Comparison of ENCODE assay signal across 8 cellular contexts in genomic region chr15:99732268-99732641, GRCh38. TPM values are rescaled to one million over a fixed set of nuclear protein-coding genes. Genes with fewer than 3 reads are reported as not detected.
A peak's percentile ranks its signal among the peaks of the same experiment; 100 is the strongest.
DNase-seq lines count a peak whose midpoint lies in the region; ATAC-seq and TF ChIP-seq lines count a peak whose summit lies in the region.

No MANE protein-coding gene starts in this region.

- no peak for TF ChIP-seq EP300 in esophagus muscularis mucosa (IDR thresholded peaks at IDR 0.05)

- TF ChIP-seq CTCF in Panc1 (IDR thresholded peaks at IDR 0.05) (no peak), esophagus muscularis mucosa (IDR thresholded peaks at IDR 0.05) (no peak)

- peak overlapping the region; percentile 6 to 67 for H3K4me3 ChIP-seq in CD4-positive, alpha-beta memory T cell (ENCODE audit: low read length in 2 of 2)
- peak overlapping the region; percentile 72 for H3K4me3 ChIP-seq in Panc1 (ENCODE audit: low read depth in 2 of 2, low read length in 2 of 2)
- H3K4me3 ChIP-seq in esophagus muscularis mucosa, result peak overlapping the region; percentile 86 to 97 (median 92)
- peak overlapping the region; percentile 82 for H3K4me3 ChIP-seq in neuron (ENCODE audit: low read length)

- H3K27me3 Mint-ChIP-seq in CD4-positive, alpha-beta memory T cell, result no peaks in the 10 kb centered on the region

- DNase-seq in CD4-positive, alpha-beta memory T cell, result no peak
- DNase-seq in Panc1 (ENCODE audit: low read depth, low spot score) (no peak), esophagus muscularis mucosa (ENCODE audit: extremely low spot score) (no peak), NCI-H1417 treated with DMSO at 0.1 percent for 48 hours (lab: John Stamatoyannopoulos, UW) (no peak), mesenteric fat pad (ENCODE audit: low spot score) (no peak)
- DNase-seq in activated CD8-positive, alpha-beta memory T cell treated with anti-CD3 and anti-CD28 coated beads, Interleukin-2, amount 50 U/mL, for 48 hours, result no peak

- peaks cover 12 to 24% (median 16%) of the 10 kb centered on the region in 4 donors for H3K4me1 Mint-ChIP-seq in CD4-positive, alpha-beta memory T cell

- BruUV-seq in Panc1 (replicated peaks; lab: Mats Ljungman, UMichigan), result TSS peak; percentile 67

- H3K4me1 ChIP-seq in CD4-positive, alpha-beta memory T cell (ENCODE audit: insufficient read depth, low read length), result peaks cover 14% of the 10 kb centered on the region
- peaks cover 5% of the 10 kb centered on the region; the same call in 1 of the 2 replicates for H3K4me1 ChIP-seq in Panc1 (ENCODE audit: control insufficient read depth, insufficient read depth, low read length)
- peaks cover 27 to 48% (median 36%) of the 10 kb centered on the region in 4 donors for H3K4me1 ChIP-seq in esophagus muscularis mucosa
- peaks cover 12% of the 10 kb centered on the region for H3K4me1 ChIP-seq in neuron (ENCODE audit: insufficient read depth, low read length)

- WGBS in esophagus muscularis mucosa, result 14% methylated on average over 8 of the region's 8 CpGs

- no peaks in the 10 kb centered on the region for H3K9me3 Mint-ChIP-seq in CD4-positive, alpha-beta memory T cell

- intact Hi-C loops in CD4-positive, alpha-beta memory T cell (cut with micrococcal nuclease), result loop anchor here (2.0 to 10.0 kb wide), 4 partner anchors 193 to 1080 kb away; partner anchors contain the start of genes ASB7 and LINS1
- intact Hi-C loops in Panc1 (cut with micrococcal nuclease; ENCODE audit: unreplicated experiment), result no loop called here
- intact Hi-C loops in esophagus muscularis mucosa (cut with DNase I), result no loop called here

- TF ChIP-seq POLR2A in esophagus muscularis mucosa (IDR thresholded peaks at IDR 0.05; ENCODE audit: low read depth), result no peak

- peak overlapping the region; percentile 100 for H2AFZ ChIP-seq in neuron (ENCODE audit: low read depth, low read length)

- in situ Hi-C loops in Panc1 (cut with HindIII; ENCODE audit: low pct_unique_long_range_greater_than_20kb, low sequenced_read_pairs), result no loop called here

- ATAC-seq in Panc1 (no peak), GM19324 (IDR thresholded peaks at IDR 0.05; ENCODE audit: low FRiP score, unreplicated experiment) (no peak)

- peak overlapping the region; percentile 83 to 95 (median 87) for H3K4me3 Mint-ChIP-seq in CD4-positive, alpha-beta memory T cell

- H3K9me3 ChIP-seq in CD4-positive, alpha-beta memory T cell (ENCODE audit: control insufficient read depth in 1 of 2, low read length in 2 of 2), result no peaks in the 10 kb centered on the region
- H3K9me3 ChIP-seq in Panc1 (ENCODE audit: control insufficient read depth, insufficient read depth, low read depth, low read length), result no peaks in the 10 kb centered on the region
- no peaks in the 10 kb centered on the region for H3K9me3 ChIP-seq in esophagus muscularis mucosa
- no peaks in the 10 kb centered on the region for H3K9me3 ChIP-seq in neuron (ENCODE audit: low read length)

- CTCF ChIA-PET in CD4-positive, alpha-beta memory T cell (lab: Charles Lee; ENCODE audit: partially characterized antibody), result interaction anchor here (1.7 to 3.2 kb wide), 2 partner anchors 16 to 28 kb away, joined by 8 to 18 read pairs; no protein-coding TSS in a partner anchor
- CTCF ChIA-PET in Panc1 (lab: Charles Lee), result no interaction called here

- H3K36me3 ChIP-seq in CD4-positive, alpha-beta memory T cell (ENCODE audit: insufficient read depth, low read length), result peaks cover 13% of the 10 kb centered on the region
- H3K36me3 ChIP-seq in Panc1 (ENCODE audit: control insufficient read depth, insufficient read depth, low read length) (no peaks in the 10 kb centered on the region), esophagus muscularis mucosa (peaks cover 0 to 21% (median 19%) of the 10 kb centered on the region in 4 donors), neuron (ENCODE audit: insufficient read depth, low read length) (peaks cover 7% of the 10 kb centered on the region)

- H3K27ac Mint-ChIP-seq in CD4-positive, alpha-beta memory T cell, result peak overlapping the region; percentile 57 to 88 (median 80)

- POLR2A ChIA-PET in CD4-positive, alpha-beta memory T cell (lab: Charles Lee; ENCODE audit: partially characterized antibody), result interaction anchor here (0.6 to 1.9 kb wide), 6 partner anchors 25 to 478 kb away, joined by 3 to 21 read pairs (median 4); partner anchors contain the start of gene MEF2A
- POLR2A ChIA-PET in Panc1 (lab: Charles Lee), result no interaction called here

- H3K27me3 ChIP-seq in CD4-positive, alpha-beta memory T cell (ENCODE audit: insufficient read depth, low read length), result no peaks in the 10 kb centered on the region
- H3K27me3 ChIP-seq in Panc1 (ENCODE audit: control insufficient read depth, insufficient read depth, low read length) (no peaks in the 10 kb centered on the region), esophagus muscularis mucosa (no peaks in the 10 kb centered on the region), neuron (ENCODE audit: insufficient read depth, low read length) (no peaks in the 10 kb centered on the region)

- peaks cover 3 to 12% of the 10 kb centered on the region in 2 donors for H3K36me3 Mint-ChIP-seq in CD4-positive, alpha-beta memory T cell

- H3K27ac ChIP-seq in CD4-positive, alpha-beta memory T cell (ENCODE audit: low read depth, low read length), result peak overlapping the region; percentile 46
- H3K27ac ChIP-seq in Panc1 (ENCODE audit: low read length), result peak overlapping the region; percentile 72; the same call in 1 of the 2 replicates
- peak overlapping the region; percentile 90 to 94 (median 92) for H3K27ac ChIP-seq in esophagus muscularis mucosa (replicated peaks in 1 of 4)

RNA-seq across cellular contexts. Expression of gene LYSMD4, which starts 1.0 kb away (rescaled TPM):
- 10 to 100 TPM; 18.0 to 19.0 TPM for total RNA-seq in CD4-positive, alpha-beta memory T cell
- polyA plus RNA-seq in CD4-positive, alpha-beta memory T cell, result 1 to 10 TPM; 4.4 to 6.5 TPM
- total RNA-seq in Panc1 (2021; ENCODE audit: unreplicated experiment) (8.9 TPM), esophagus muscularis mucosa (10 to 100 TPM in 3 of 4 donors, 1 to 10 TPM in 1; 7.6 to 15.8 (median 15.2) TPM), mesenteric fat pad (6.4 TPM)
- polyA plus RNA-seq in Panc1 (2012; ENCODE audit: insufficient read length), result 6.4 TPM

Comparison
In these comparisons a context has a peak if more than half of its experiments do, and no peak if none do; other contexts are left out.
1. H3K4me3 ChIP-seq: peak in every context shown above with its lines; median percentile 92 in esophagus muscularis mucosa; 82 in neuron; 72 in Panc1; 36 in CD4-positive, alpha-beta memory T cell.